In genomic region chr5:6107675-6108539, GRCh38 we compare ENCODE assay signal across 28 cellular contexts.
"Had no signal": no experiment of that assay in that cellular context is flagged by ENCODE, and none has a peak within 500 bp of the region (broad histone marks: within the 10 kb centered on the region; RNA-seq: fewer than 3 reads in every experiment).

No MANE protein-coding gene starts in this region.

- H3K9me3 Mint-ChIP-seq: activated CD4-positive, alpha-beta memory T cell treated with anti-CD3 and anti-CD28 coated beads, Interleukin-2, amount 10 ng/mL, durations not matched to agents 7 days and 5 days; activated naive CD4-positive, alpha-beta T cell treated with anti-CD3 and anti-CD28 coated beads, Interleukin-2, amount 10 ng/mL, durations not matched to agents 7 days and 5 days; activated naive CD8-positive, alpha-beta T cell treated with anti-CD3 and anti-CD28 coated beads for 36 hours; activated T-helper 17 cell treated with anti-CD3 and anti-CD28 coated beads, Interleukin-2, amount 50 U/mL, for 72 hours had no signal

- H3K36me3 Mint-ChIP-seq: activated naive CD4-positive, alpha-beta T cell treated with anti-CD3 and anti-CD28 coated beads, Interleukin-2, amount 10 ng/mL, durations not matched to agents 7 days and 5 days; activated naive CD8-positive, alpha-beta T cell treated with anti-CD3 and anti-CD28 coated beads for 36 hours had no signal

- H3K27me3 ChIP-seq: brain microvascular endothelial cell, cardiac muscle cell, Peyer's patch, SJCRH30 had no signal

- H3K4me3 ChIP-seq: cardiac muscle cell, Peyer's patch, SJCRH30 had no signal

- H3K27me3 Mint-ChIP-seq: activated CD4-positive, alpha-beta memory T cell treated with anti-CD3 and anti-CD28 coated beads, Interleukin-2, amount 10 ng/mL, durations not matched to agents 7 days and 5 days; activated CD4-positive, alpha-beta T cell treated with anti-CD3 and anti-CD28 coated beads for 36 hours; activated naive CD4-positive, alpha-beta T cell treated with anti-CD3 and anti-CD28 coated beads, Interleukin-2, amount 10 ng/mL, durations not matched to agents 7 days and 5 days; activated naive CD8-positive, alpha-beta T cell treated with anti-CD3 and anti-CD28 coated beads for 36 hours; activated T-helper 17 cell treated with anti-CD3 and anti-CD28 coated beads, Interleukin-2, amount 50 U/mL, for 72 hours had no signal

- H3K36me3 ChIP-seq: brain microvascular endothelial cell, cardiac muscle cell, Peyer's patch, SJCRH30, WERI-Rb-1 had no signal

- H3K4me2 ChIP-seq: SK-N-SH had no signal

- H3K4me3 Mint-ChIP-seq: activated CD4-positive, alpha-beta memory T cell treated with anti-CD3 and anti-CD28 coated beads, Interleukin-2, amount 10 ng/mL, durations not matched to agents 7 days and 5 days; activated CD4-positive, alpha-beta T cell treated with anti-CD3 and anti-CD28 coated beads for 36 hours; activated naive CD4-positive, alpha-beta T cell treated with anti-CD3 and anti-CD28 coated beads, Interleukin-2, amount 10 ng/mL, durations not matched to agents 7 days and 5 days; activated naive CD8-positive, alpha-beta T cell treated with anti-CD3 and anti-CD28 coated beads for 36 hours; activated T-helper 17 cell treated with anti-CD3 and anti-CD28 coated beads, Interleukin-2, amount 50 U/mL, for 72 hours had no signal

- H3K9me3 ChIP-seq: Peyer's patch, SJCRH30, SK-N-SH had no signal

- H3K27ac Mint-ChIP-seq: activated CD4-positive, alpha-beta memory T cell treated with anti-CD3 and anti-CD28 coated beads, Interleukin-2, amount 10 ng/mL, durations not matched to agents 7 days and 5 days; activated CD4-positive, alpha-beta T cell treated with anti-CD3 and anti-CD28 coated beads for 36 hours; activated naive CD4-positive, alpha-beta T cell treated with anti-CD3 and anti-CD28 coated beads, Interleukin-2, amount 10 ng/mL, durations not matched to agents 7 days and 5 days; activated naive CD8-positive, alpha-beta T cell treated with anti-CD3 and anti-CD28 coated beads for 36 hours; activated T-helper 17 cell treated with anti-CD3 and anti-CD28 coated beads, Interleukin-2, amount 50 U/mL, for 72 hours had no signal

- DNase-seq: activated CD4-positive, alpha-beta memory T cell treated with anti-CD3 and anti-CD28 coated beads, Interleukin-2, amount 10 ng/mL, durations not matched to agents 7 days and 5 days; activated CD4-positive, alpha-beta T cell treated with anti-CD3 and anti-CD28 coated beads for 36 hours; activated CD4-positive, alpha-beta T cell treated with anti-CD3 and anti-CD28 coated beads, Interleukin-2, amount 50 U/mL, for 1 hour; activated gamma-delta T cell; activated naive CD4-positive, alpha-beta T cell treated with anti-CD3 and anti-CD28 coated beads, Interleukin-2, amount 10 ng/mL, durations not matched to agents 7 days and 5 days; activated naive CD8-positive, alpha-beta T cell treated with anti-CD3 and anti-CD28 coated beads for 36 hours; activated T-cell treated with anti-CD3 and anti-CD28 coated beads for 4 hours; activated T-cell treated with anti-CD3 and anti-CD28 coated beads, Interleukin-2, amount 50 U/mL, for 48 hours; brain microvascular endothelial cell; Karpas-422; MM.1S; NCI-H1105 treated with DMSO at 0.1 percent for 48 hours; NCI-H1436 treated with DMSO at 0.1 percent for 48 hours; NCI-H187; NCI-H2081 treated with DMSO at 0.1 percent for 48 hours; NCI-H2227 treated with DMSO at 0.1 percent for 48 hours; NCI-H446 treated with DMSO at 0.1 percent for 48 hours; NCI-H526; NCI-H774; Peyer's patch; Right ventricle myocardium superior; SJCRH30; SK-N-SH; T-helper 1 cell; WERI-Rb-1 had no signal

- H3K27ac ChIP-seq: brain microvascular endothelial cell, cardiac muscle cell, Peyer's patch, RWPE1, SJCRH30, WERI-Rb-1 had no signal

- ATAC-seq: activated CD4-positive, alpha-beta T cell treated with anti-CD3 and anti-CD28 coated beads for 36 hours; activated T-helper 17 cell treated with anti-CD3 and anti-CD28 coated beads, Interleukin-2, amount 50 U/mL, for 72 hours had no signal

- H3K4me1 ChIP-seq: Peyer's patch, SJCRH30 had no signal

- H3K9ac ChIP-seq: SK-N-SH had no signal

- H3K4me1 Mint-ChIP-seq: activated CD4-positive, alpha-beta memory T cell treated with anti-CD3 and anti-CD28 coated beads, Interleukin-2, amount 10 ng/mL, durations not matched to agents 7 days and 5 days; activated CD4-positive, alpha-beta T cell treated with anti-CD3 and anti-CD28 coated beads for 36 hours; activated naive CD4-positive, alpha-beta T cell treated with anti-CD3 and anti-CD28 coated beads, Interleukin-2, amount 10 ng/mL, durations not matched to agents 7 days and 5 days; activated naive CD8-positive, alpha-beta T cell treated with anti-CD3 and anti-CD28 coated beads for 36 hours; activated T-helper 17 cell treated with anti-CD3 and anti-CD28 coated beads, Interleukin-2, amount 50 U/mL, for 72 hours had no signal

- H3K9me2 ChIP-seq: SK-N-SH had no signal
